Comparison of ENCODE assay signal across 23 cellular contexts in the genomic region with DNA sequence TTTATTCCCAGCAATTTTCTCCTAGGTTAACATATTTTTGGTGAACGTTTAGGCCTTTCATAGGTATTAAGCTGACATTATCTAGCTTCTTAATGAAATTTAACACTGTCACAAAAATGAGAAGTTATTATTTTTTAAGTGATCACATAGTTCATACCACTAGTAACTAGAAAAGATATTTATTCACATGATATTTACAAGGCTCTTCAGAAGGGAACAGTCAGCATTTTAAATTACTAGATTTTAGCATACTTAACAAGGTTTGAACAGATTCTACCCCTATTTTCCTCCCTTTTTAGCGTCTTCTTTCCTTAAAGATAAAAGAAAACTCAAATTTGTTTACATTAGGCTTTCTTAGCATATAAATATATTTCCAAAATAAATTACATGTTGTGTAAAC.
DNase-seq lines count a peak whose midpoint lies in the region; ATAC-seq, FAIRE-seq and TF ChIP-seq lines count a peak whose summit lies in the region.
"Had no signal": no experiment of that assay in that cellular context is flagged by ENCODE, and none has a peak within 500 bp of the region (broad histone marks: within the 10 kb centered on the region; RNA-seq: fewer than 3 reads in every experiment).

No MANE protein-coding gene starts in this region.

- H3K36me3 ChIP-seq in SK-N-MC (ENCODE audit: insufficient read depth, low read length): peaks cover 48% of the 10 kb centered on the region
- H3K36me3 ChIP-seq in spleen: peaks cover 0 to 66% (median 29%) of the 10 kb centered on the region in 6 donors
- H3K36me3 ChIP-seq in esophagus muscularis mucosa: peaks cover 0 to 41% (median 17%) of the 10 kb centered on the region in 4 donors

- no peaks in the 10 kb centered on the region for H3K27me3 ChIP-seq in spleen (replicated peaks in 1 of 7)
- no peaks in the 10 kb centered on the region for H3K27me3 ChIP-seq in esophagus muscularis mucosa
- H3K27me3 ChIP-seq: BLaER1 treated with 17β-estradiol and CSF1 and Interleukin-3, amounts not matched to agents 10 nM and 100 nM had no signal

- 91 to 95% (median 94%) methylated on average over 2 of the region's 2 CpGs for WGBS in spleen, 5 donors
- 91% methylated on average over 2 of the region's 2 CpGs for WGBS in esophagus muscularis mucosa

- H3K4me3 ChIP-seq in SK-N-MC (no peak overlapping the region), fibroblast of villous mesenchyme (ENCODE audit: low read depth, low read length) (no peak overlapping the region), spleen (no peak overlapping the region), esophagus muscularis mucosa (no peak overlapping the region)
- H3K4me3 ChIP-seq: BLaER1 treated with 17β-estradiol and CSF1 and Interleukin-3, amounts not matched to agents 10 nM and 100 nM had no signal

- TF ChIP-seq EP300 in esophagus muscularis mucosa (IDR thresholded peaks at IDR 0.05): no peak

- no peak for ATAC-seq in GM18858 (IDR thresholded peaks at IDR 0.05; ENCODE audit: unreplicated experiment)
- ATAC-seq: CD8-positive, alpha-beta T cell had no signal

- DNase-seq in D721Med (ENCODE audit: insufficient read length, low spot score): no peak
- DNase-seq in SK-N-MC (ENCODE audit: low read depth, low spot score): no peak
- peak; percentile 10 for DNase-seq in fibroblast of villous mesenchyme (ENCODE audit: low read depth)
- DNase-seq in spleen: no peak
- DNase-seq in esophagus muscularis mucosa (ENCODE audit: extremely low spot score): no peak
- DNase-seq: 8988T; AML-193; Caco-2; Calu3; CD4-positive, alpha-beta T cell; CD8-positive, alpha-beta T cell; DMS 273 treated with DMSO at 0.1 percent for 48 hours; DMS153; DMS53; DMS79; DND-41; EL; GF-D8 had no signal

- H3K9ac ChIP-seq in SK-N-MC (ENCODE audit: insufficient read length): no peak overlapping the region
- H3K9ac ChIP-seq: BLaER1 treated with 17β-estradiol and CSF1 and Interleukin-3, amounts not matched to agents 10 nM and 100 nM had no signal

- H3K27ac ChIP-seq in SK-N-MC (0 out of 2 replicates have a peak overlapping the region, but pooled peaks have one; percentile 25), spleen (no peak overlapping the region), esophagus muscularis mucosa (replicated peaks in 1 of 4) (no peak overlapping the region)
- H3K27ac ChIP-seq: BLaER1 treated with 17β-estradiol and CSF1 and Interleukin-3, amounts not matched to agents 10 nM and 100 nM; C4-2B had no signal

- TF ChIP-seq POLR2A in spleen (IDR thresholded peaks at IDR 0.05): no peak
- no peak for TF ChIP-seq POLR2A in esophagus muscularis mucosa (IDR thresholded peaks at IDR 0.05; ENCODE audit: low read depth)

- TF ChIP-seq CTCF in D721Med (IDR thresholded peaks at IDR 0.05; ENCODE audit: insufficient read depth, missing control alignments) (no peak), fibroblast of villous mesenchyme (IDR thresholded peaks at IDR 0.05; ENCODE audit: insufficient read depth, low read depth, low read length) (no peak), spleen (IDR thresholded peaks at IDR 0.05 in 8 of 11, conservative IDR thresholded peaks at IDR 0.05 in 3 of 11) (no peak), esophagus muscularis mucosa (IDR thresholded peaks at IDR 0.05) (no peak)

- peak; percentile 29 for FAIRE-seq in D721Med (lab: Jason Lieb, UNC)
- FAIRE-seq: A204.1, GM12891 had no signal

- intact Hi-C loops in spleen (cut with DNase I; ENCODE audit: low total_unique reads) (no loop called here), esophagus muscularis mucosa (cut with DNase I) (no loop called here)

- no peaks in the 10 kb centered on the region for H3K9me3 ChIP-seq in SK-N-MC (ENCODE audit: low read depth, low read length)
- peaks cover 0 to 15% (median 10%) of the 10 kb centered on the region in 8 donors for H3K9me3 ChIP-seq in spleen
- H3K9me3 ChIP-seq in esophagus muscularis mucosa: peaks cover 0 to 11% (median 0%) of the 10 kb centered on the region in 4 donors
- H3K9me3 ChIP-seq: Caco-2 had no signal

- no peaks in the 10 kb centered on the region for H3K4me1 ChIP-seq in spleen
- H3K4me1 ChIP-seq in esophagus muscularis mucosa: peaks cover 0 to 3% (median 0%) of the 10 kb centered on the region in 4 donors
- H3K4me1 ChIP-seq: BLaER1 treated with 17β-estradiol and CSF1 and Interleukin-3, amounts not matched to agents 10 nM and 100 nM; Caco-2 had no signal
